ENCODE assay signal across 17 cellular contexts in genomic region chr2:132837764-132838163, GRCh38.
"Had no signal": no experiment of that assay in that cellular context is flagged by ENCODE, and none has a peak within 500 bp of the region (broad histone marks: within the 10 kb centered on the region; RNA-seq: fewer than 3 reads in every experiment).

No MANE protein-coding gene starts in this region.

- H3K36me3 ChIP-seq: cardiac muscle cell, prostate gland, right atrium auricular region, transverse colon, vagina had no signal

- H3K9me3 ChIP-seq: prostate gland, vagina had no signal

- H3K4me1 ChIP-seq: prostate gland, right atrium auricular region, transverse colon, vagina had no signal

- H3K4me3 ChIP-seq: cardiac muscle cell, lung, prostate gland, right atrium auricular region, skin epidermis, transverse colon, vagina had no signal

- H3K27me3 ChIP-seq: cardiac muscle cell, right atrium auricular region, transverse colon, vagina had no signal

- H3K27ac ChIP-seq: cardiac muscle cell, prostate gland, right atrium auricular region, skin epidermis, transverse colon, vagina had no signal

- DNase-seq: activated CD4-positive, alpha-beta T cell treated with anti-CD3 and anti-CD28 coated beads for 36 hours; activated CD4-positive, alpha-beta T cell treated with anti-CD3 and anti-CD28 coated beads, Interleukin-2, amount 50 U/mL, for 48 hours; activated naive CD8-positive, alpha-beta T cell treated with anti-CD3 and anti-CD28 coated beads for 36 hours; amniotic stem cell; dermis blood vessel endothelial cell; effector memory CD8-positive, alpha-beta T cell; midbrain; stimulated activated naive CD8-positive, alpha-beta T cell treated with anti-CD3 and anti-CD28 coated beads, Interleukin-15, Interleukin-2, amounts not matched to agents 100 U/mL and 50 U/mL, for 24 hours; transverse colon had no signal

- FAIRE-seq: keratinocyte had no signal

- ATAC-seq: activated CD4-positive, alpha-beta T cell treated with anti-CD3 and anti-CD28 coated beads for 36 hours; effector memory CD8-positive, alpha-beta T cell; left lobe of liver; stimulated activated naive CD8-positive, alpha-beta T cell treated with anti-CD3 and anti-CD28 coated beads, Interleukin-15, Interleukin-2, amounts not matched to agents 100 U/mL and 50 U/mL, for 24 hours had no signal
